1 cellular context compared by ENCODE assay signal in genomic region chr2:121480826-121481225, GRCh38.
TF ChIP-seq lines count a peak whose summit lies in the region.

No MANE protein-coding gene starts in this region.

TF ChIP-seq in SK-N-SH treated with all-trans-retinoic acid at 6 μM for 48 hours, 23 proteins besides CTCF, POLR2A, EP300 and RAD21 (continued from another document):
- TF ChIP-seq POU6F1 (CRISPR knock-in tag; IDR thresholded peaks at IDR 0.05; ENCODE audit: borderline replicate concordance, low read depth) = no peak; the same call in 1 of the 2 replicates
